15 cellular contexts compared by ENCODE assay signal in genomic region chr1:198907423-198907746, GRCh38.
A peak's percentile ranks its signal among the peaks of the same experiment; 100 is the strongest.
DNase-seq lines count a peak whose midpoint lies in the region; ATAC-seq and TF ChIP-seq lines count a peak whose summit lies in the region.
"Had no signal": no experiment of that assay in that cellular context is flagged by ENCODE, and none has a peak within 500 bp of the region (broad histone marks: within the 10 kb centered on the region; RNA-seq: fewer than 3 reads in every experiment).

No MANE protein-coding gene starts in this region.

- intact Hi-C loops in sigmoid colon (cut with DNase I): no loop called here

- 0 out of 2 replicates have a peak, but pooled peaks cover 12% of the 10 kb centered on the region for H3F3A ChIP-seq in GM23248 (ENCODE audit: insufficient read depth)

- TF ChIP-seq POLR2A in sigmoid colon (IDR thresholded peaks at IDR 0.05): no peak

- TF ChIP-seq CTCF in sigmoid colon (IDR thresholded peaks at IDR 0.05): no peak

- peak; percentile 54 for ATAC-seq in HG03342 (IDR thresholded peaks at IDR 0.05; ENCODE audit: unreplicated experiment)
- peak; percentile 31 for ATAC-seq in activated naive CD8-positive, alpha-beta T cell treated with anti-CD3 and anti-CD28 coated beads, Interleukin-2, amount 50 U/mL, for 24 hours
- peak; percentile 41 to 60 for ATAC-seq in stimulated activated naive B cell treated with anti-CD40 and anti-IgM and Interleukin-4, amounts not matched to agents 10 μg/mL and 1 μg/mL and 100 μg/mL, for 72 hours (replicated peaks)
- ATAC-seq in HG02852 (IDR thresholded peaks at IDR 0.05; ENCODE audit: unreplicated experiment): no peak
- ATAC-seq: effector memory CD8-positive, alpha-beta T cell; HepG2 had no signal

- WGBS in GM23248 (ENCODE audit: low coverage in 1 of 2, low lambda C conversion rate in 2 of 2, missing lambda C conversion rate in 2 of 2), 2 experiments: 97 to 98% methylated on average over 3 of the region's 3 CpGs
- WGBS in sigmoid colon, 2 donors: 71 to 85% methylated on average over 3 of the region's 3 CpGs

- H3K9me3 ChIP-seq in GM23248 (ENCODE audit: low read depth) (no peaks in the 10 kb centered on the region), sigmoid colon (no peaks in the 10 kb centered on the region)
- H3K9me3 ChIP-seq: testis had no signal

- H3K36me3 Mint-ChIP-seq in activated T-cell treated with anti-CD3 and anti-CD28 coated beads, Interleukin-2, amount 50 U/mL, for 24 hours (ENCODE audit: low read depth): peaks cover 1% of the 10 kb centered on the region
- H3K36me3 Mint-ChIP-seq in activated naive CD8-positive, alpha-beta T cell treated with anti-CD3 and anti-CD28 coated beads, Interleukin-2, amount 50 U/mL, for 24 hours (ENCODE audit: low read depth): peaks cover 4% of the 10 kb centered on the region
- H3K36me3 Mint-ChIP-seq in stimulated activated naive B cell treated with anti-CD40 and anti-IgM and Interleukin-4, amounts not matched to agents 10 μg/mL and 1 μg/mL and 100 μg/mL, for 72 hours: peaks cover 10 to 12% of the 10 kb centered on the region in 2 donors

- peaks cover 45% of the 10 kb centered on the region for H3K4me1 ChIP-seq in GM23248 (ENCODE audit: insufficient read depth)
- H3K4me1 ChIP-seq in sigmoid colon: no peaks in the 10 kb centered on the region

- H4K20me1 ChIP-seq in GM23248 (ENCODE audit: insufficient read depth): no peaks in the 10 kb centered on the region

- no peak overlapping the region for H3K4me3 ChIP-seq in GM23248
- no peak overlapping the region for H3K4me3 ChIP-seq in sigmoid colon
- H3K4me3 ChIP-seq: testis had no signal

- in situ Hi-C loops in GM23248 (cut with MboI): no loop called here

- H3K27ac Mint-ChIP-seq in activated T-cell treated with anti-CD3 and anti-CD28 coated beads, Interleukin-2, amount 50 U/mL, for 24 hours: peak overlapping the region; percentile 23
- peak overlapping the region; percentile 63 for H3K27ac Mint-ChIP-seq in activated naive CD8-positive, alpha-beta T cell treated with anti-CD3 and anti-CD28 coated beads, Interleukin-2, amount 50 U/mL, for 24 hours
- H3K27ac Mint-ChIP-seq in stimulated activated naive B cell treated with anti-CD40 and anti-IgM and Interleukin-4, amounts not matched to agents 10 μg/mL and 1 μg/mL and 100 μg/mL, for 72 hours: peak overlapping the region; percentile 20
- H3K27ac Mint-ChIP-seq: effector memory CD8-positive, alpha-beta T cell had no signal

- no peaks in the 10 kb centered on the region; the same call in 1 of the 2 replicates for H3K9me2 ChIP-seq in GM23248 (ENCODE audit: insufficient read depth)

- H3K4me1 Mint-ChIP-seq in activated T-cell treated with anti-CD3 and anti-CD28 coated beads, Interleukin-2, amount 50 U/mL, for 24 hours (ENCODE audit: low read depth): peaks cover 52% of the 10 kb centered on the region
- H3K4me1 Mint-ChIP-seq in activated naive CD8-positive, alpha-beta T cell treated with anti-CD3 and anti-CD28 coated beads, Interleukin-2, amount 50 U/mL, for 24 hours: peaks cover 44% of the 10 kb centered on the region
- peaks cover 13 to 43% of the 10 kb centered on the region in 2 donors for H3K4me1 Mint-ChIP-seq in stimulated activated naive B cell treated with anti-CD40 and anti-IgM and Interleukin-4, amounts not matched to agents 10 μg/mL and 1 μg/mL and 100 μg/mL, for 72 hours

- DNase-seq in activated T-cell treated with anti-CD3 and anti-CD28 coated beads, Interleukin-2, amount 50 U/mL, for 24 hours: no peak
- no peak for DNase-seq in activated T-cell treated with anti-CD3 and anti-CD28 coated beads, Interleukin-2, amount 50 U/mL, for 48 hours
- no peak for DNase-seq in activated naive CD8-positive, alpha-beta T cell treated with anti-CD3 and anti-CD28 coated beads, Interleukin-2, amount 50 U/mL, for 24 hours
- DNase-seq in stimulated activated naive B cell treated with anti-CD40 and anti-IgM and Interleukin-4, amounts not matched to agents 10 μg/mL and 1 μg/mL and 100 μg/mL, for 72 hours: no peak
- DNase-seq in GM23248 (no peak), sigmoid colon (no peak)
- DNase-seq: effector memory CD8-positive, alpha-beta T cell; midbrain; NCI-H1048; NCI-H2171 treated with DMSO at 0.1 percent for 48 hours; testis; WERI-Rb-1 had no signal

- H2AFZ ChIP-seq in GM23248: no peak overlapping the region

- H3K9ac ChIP-seq in GM23248: no peak overlapping the region

- no peaks in the 10 kb centered on the region for H3K9me3 Mint-ChIP-seq in activated T-cell treated with anti-CD3 and anti-CD28 coated beads, Interleukin-2, amount 50 U/mL, for 24 hours
- peaks cover 6% of the 10 kb centered on the region for H3K9me3 Mint-ChIP-seq in activated naive CD8-positive, alpha-beta T cell treated with anti-CD3 and anti-CD28 coated beads, Interleukin-2, amount 50 U/mL, for 24 hours
- peaks cover 0 to 4% of the 10 kb centered on the region in 2 donors for H3K9me3 Mint-ChIP-seq in stimulated activated naive B cell treated with anti-CD40 and anti-IgM and Interleukin-4, amounts not matched to agents 10 μg/mL and 1 μg/mL and 100 μg/mL, for 72 hours
- H3K9me3 Mint-ChIP-seq: effector memory CD8-positive, alpha-beta T cell had no signal

- no peaks in the 10 kb centered on the region for H3K36me3 ChIP-seq in GM23248 (ENCODE audit: low read depth)
- no peaks in the 10 kb centered on the region for H3K36me3 ChIP-seq in sigmoid colon
- H3K36me3 ChIP-seq: WERI-Rb-1 had no signal

- no peak for TF ChIP-seq EP300 in sigmoid colon (IDR thresholded peaks at IDR 0.05)

- peaks cover 12% of the 10 kb centered on the region; the same call in 1 of the 2 replicates for H3K79me2 ChIP-seq in GM23248 (ENCODE audit: insufficient read depth)

- H3K27ac ChIP-seq in GM23248 (no peak overlapping the region), sigmoid colon (no peak overlapping the region)
- H3K27ac ChIP-seq: testis, WERI-Rb-1 had no signal

- no peaks in the 10 kb centered on the region for H3K27me3 ChIP-seq in GM23248 (replicated peaks; ENCODE audit: insufficient read depth)
- H3K27me3 ChIP-seq in sigmoid colon: no peaks in the 10 kb centered on the region
- H3K27me3 ChIP-seq: testis had no signal

- H3K27me3 Mint-ChIP-seq in activated T-cell treated with anti-CD3 and anti-CD28 coated beads, Interleukin-2, amount 50 U/mL, for 24 hours: no peaks in the 10 kb centered on the region
- H3K27me3 Mint-ChIP-seq in activated naive CD8-positive, alpha-beta T cell treated with anti-CD3 and anti-CD28 coated beads, Interleukin-2, amount 50 U/mL, for 24 hours: no peaks in the 10 kb centered on the region
- no peaks in the 10 kb centered on the region for H3K27me3 Mint-ChIP-seq in stimulated activated naive B cell treated with anti-CD40 and anti-IgM and Interleukin-4, amounts not matched to agents 10 μg/mL and 1 μg/mL and 100 μg/mL, for 72 hours

- H3K4me2 ChIP-seq in GM23248 (ENCODE audit: unreplicated experiment): no peak overlapping the region

- H3K4me3 Mint-ChIP-seq in activated T-cell treated with anti-CD3 and anti-CD28 coated beads, Interleukin-2, amount 50 U/mL, for 24 hours: peak overlapping the region; percentile 53
- H3K4me3 Mint-ChIP-seq in activated naive CD8-positive, alpha-beta T cell treated with anti-CD3 and anti-CD28 coated beads, Interleukin-2, amount 50 U/mL, for 24 hours: peak overlapping the region; percentile 29
- H3K4me3 Mint-ChIP-seq in stimulated activated naive B cell treated with anti-CD40 and anti-IgM and Interleukin-4, amounts not matched to agents 10 μg/mL and 1 μg/mL and 100 μg/mL, for 72 hours: peak overlapping the region in 1 of 2 donors; percentile 41
